ENCODE assay signal across 30 cellular contexts in the genomic region with DNA sequence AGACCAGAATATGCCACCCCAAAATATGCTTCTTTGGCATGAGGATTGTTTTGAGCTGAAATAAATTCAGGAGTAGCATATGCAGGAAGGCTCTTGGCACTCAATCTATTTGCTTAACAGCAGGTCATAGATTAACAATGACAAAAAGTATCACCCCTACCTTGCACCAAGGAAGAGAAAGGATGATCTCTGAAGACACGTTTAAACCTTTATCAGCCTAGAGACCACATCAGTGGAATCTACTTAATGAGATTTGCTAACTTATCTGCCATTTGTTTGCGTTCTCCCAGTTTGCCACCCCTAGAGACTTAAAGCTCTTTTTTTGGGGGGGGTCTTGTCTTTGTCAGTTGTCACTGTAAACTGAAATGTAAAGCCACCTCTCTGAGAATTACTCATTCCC.
"Had no signal": no experiment of that assay in that cellular context is flagged by ENCODE, and none has a peak within 500 bp of the region (broad histone marks: within the 10 kb centered on the region; RNA-seq: fewer than 3 reads in every experiment).

No MANE protein-coding gene starts in this region.

- H3K36me3 ChIP-seq: brain microvascular endothelial cell, SJCRH30, WERI-Rb-1 had no signal

- H3K9me3 ChIP-seq: SJCRH30 had no signal

- H3K9ac ChIP-seq: KMS-11 had no signal

- H3K4me2 ChIP-seq: KMS-11 had no signal

- ATAC-seq: activated CD8-positive, alpha-beta T cell treated with anti-CD3 and anti-CD28 coated beads for 36 hours; activated T-cell treated with anti-CD3 and anti-CD28 coated beads, Interleukin-2, amount 50 U/mL, for 72 hours; activated T-helper 17 cell treated with anti-CD3 and anti-CD28 coated beads, Interleukin-2, amount 50 U/mL, for 72 hours; Panc1 had no signal

- H3K27me3 ChIP-seq: brain microvascular endothelial cell, SJCRH30 had no signal

- DNase-seq: activated CD4-positive, alpha-beta T cell treated with anti-CD3 and anti-CD28 coated beads, Interleukin-2, amount 10 ng/mL, durations not matched to agents 24 days and 14 days; activated CD4-positive, alpha-beta T cell treated with anti-CD3 and anti-CD28 coated beads, Interleukin-2, amount 50 U/mL, for 4 hours; activated CD8-positive, alpha-beta T cell treated with anti-CD3 and anti-CD28 coated beads for 36 hours; activated effector memory CD4-positive, alpha-beta T cell treated with anti-CD3 and anti-CD28 coated beads, Interleukin-2, amount 50 U/mL, for 16 hours; activated naive CD4-positive, alpha-beta T cell; activated naive CD4-positive, alpha-beta T cell treated with anti-CD3 and anti-CD28 coated beads, Interleukin-2, amount 50 U/mL, for 16 hours; activated naive CD8-positive, alpha-beta T cell treated with anti-CD3 and anti-CD28 coated beads for 36 hours; activated T-cell treated with anti-CD3 and anti-CD28 coated beads, Interleukin-2, amount 50 U/mL, for 1 hour; activated T-cell treated with anti-CD3 and anti-CD28 coated beads, Interleukin-2, amount 50 U/mL, for 72 hours; amniotic stem cell; aorta; brain microvascular endothelial cell; central memory CD4-positive, alpha-beta T cell; NCI-H1105; NCI-H1417 treated with DMSO at 0.1 percent for 48 hours; NCI-H187 treated with DMSO at 0.1 percent for 48 hours; NCI-H2081; NCI-H2171 treated with DMSO at 0.1 percent for 48 hours; NCI-H2227 treated with DMSO at 0.1 percent for 48 hours; NCI-H446; NCI-H510A treated with DMSO at 0.1 percent for 48 hours; NCI-H526 treated with DMSO at 0.1 percent for 48 hours; SHP77; SJCRH30; T1000; WERI-Rb-1 had no signal

- H3K4me3 ChIP-seq: SJCRH30, SK-N-MC had no signal

- H3K27ac ChIP-seq: brain microvascular endothelial cell, KMS-11, SJCRH30, SK-N-MC, WERI-Rb-1 had no signal
